In genomic region chr12:7108928-7109920, GRCh38 we compare ENCODE assay signal across 8 cellular contexts. TPM values are rescaled to one million over a fixed set of nuclear protein-coding genes. Genes with fewer than 3 reads are reported as not detected.
DNase-seq lines count a peak whose midpoint lies in the region; ATAC-seq and TF ChIP-seq lines count a peak whose summit lies in the region.

C1RL (minus strand) TSS chr12:7109214; CDS start chr12:7109180, 34 bp downstream.

- peak; percentile 98 for TF ChIP-seq CTCF in kidney epithelial cell (IDR thresholded peaks at IDR 0.05; ENCODE audit: insufficient read depth, low read length, poor library complexity, severe bottlenecking)

- H3K36me3 ChIP-seq in kidney epithelial cell (ENCODE audit: control insufficient read depth, insufficient read depth, low read length), result no peaks in the 10 kb centered on the region

- no peaks in the 10 kb centered on the region for H3K27me3 ChIP-seq in kidney epithelial cell (ENCODE audit: control insufficient read depth, insufficient read depth, low read length)

- H3K4me3 ChIP-seq in kidney epithelial cell (ENCODE audit: low read depth, low read length), result peak within 1 kb of the TSS; percentile 58

- ATAC-seq in HG02571 (IDR thresholded peaks at IDR 0.05; ENCODE audit: unreplicated experiment), result peak; percentile 35
- ATAC-seq in GM18858 (IDR thresholded peaks at IDR 0.05; ENCODE audit: unreplicated experiment), result no peak

- DNase-seq in COLO668 (lab: John Stamatoyannopoulos, UW; ENCODE audit: unreplicated experiment) (peak; percentile 67), NCI-H345 (lab: John Stamatoyannopoulos, UW) (peak; percentile 66), cerebellum (ENCODE audit: low spot score) (peak; percentile 78), kidney epithelial cell (ENCODE audit: low read depth) (peak; percentile 39)
- peak; percentile 92 for DNase-seq in activated CD4-positive, CD25-positive, alpha-beta regulatory T cell treated with anti-CD3 and anti-CD28 coated beads, Interleukin-2, amount 50 U/mL, for 72 hours
- peak; percentile 63 to 78 for DNase-seq in stimulated activated CD4-positive, alpha-beta T cell treated with anti-CD3 and anti-CD28 coated beads, Interleukin-15, amount 100 ng/mL, for 1 hour (ENCODE audit: low read depth in 1 of 2, low spot score in 1 of 2)

RNA-seq across cellular contexts. Expression of gene C1RL, which starts in this region (rescaled TPM):
- 7.1 TPM for total RNA-seq in cerebellum
- 26.6 and 29.6 TPM in 2 replicates for total RNA-seq in kidney epithelial cell

Comparison
In these comparisons a context has a peak if more than half of its experiments do, and no peak if none do; other contexts are left out.
1. DNase-seq: peak in every context shown above with its lines; median percentile 92 in activated CD4-positive, CD25-positive, alpha-beta regulatory T cell treated with anti-CD3 and anti-CD28 coated beads, Interleukin-2, amount 50 U/mL, for 72 hours; 78 in cerebellum; 70 in stimulated activated CD4-positive, alpha-beta T cell treated with anti-CD3 and anti-CD28 coated beads, Interleukin-15, amount 100 ng/mL, for 1 hour; 67 in COLO668; 66 in NCI-H345; 39 in kidney epithelial cell.